ENCODE assay signal across 30 cellular contexts in genomic region chr10:53622201-53622600, GRCh38.
"Had no signal": no experiment of that assay in that cellular context is flagged by ENCODE, and none has a peak within 500 bp of the region (broad histone marks: within the 10 kb centered on the region; RNA-seq: fewer than 3 reads in every experiment).

No MANE protein-coding gene starts in this region.

- H3K9me3 Mint-ChIP-seq: nephron progenitor cell had no signal

- H3K4me3 Mint-ChIP-seq: naive thymus-derived CD8-positive, alpha-beta T cell; natural killer cell treated with Interleukin-12 subunit alpha and Interleukin-12 subunit beta and Interleukin-15 and Interleukin-18, amount 100 ng/mL, for 72 hours; nephron progenitor cell; neural crest cell; stimulated activated memory B cell treated with anti-CD40 and anti-IgM and Interleukin-4, amounts not matched to agents 10 μg/mL and 1 μg/mL and 100 μg/mL, for 72 hours; stimulated activated naive CD8-positive, alpha-beta T cell treated with anti-CD3 and anti-CD28 coated beads, Interleukin-15, amount 100 ng/mL, for 72 hours; type B pancreatic cell had no signal

- H3K36me3 ChIP-seq: neutrophil, pancreas, prostate gland, spleen, suprapubic skin, tibial artery, transverse colon, upper lobe of right lung, uterus had no signal

- H3K4me3 ChIP-seq: pancreas, prostate gland, skin epidermis, smooth muscle cell, spleen, suprapubic skin, testis, tibial artery, transverse colon, upper lobe of right lung, uterus had no signal

- H3K27me3 ChIP-seq: neutrophil, pancreas, spleen, suprapubic skin, testis, tibial artery, transverse colon, upper lobe of right lung, uterus had no signal

- ATAC-seq: naive thymus-derived CD8-positive, alpha-beta T cell; natural killer cell treated with Interleukin-12 subunit alpha and Interleukin-12 subunit beta and Interleukin-15 and Interleukin-18, amount 100 ng/mL, for 72 hours; pancreas; right cardiac atrium; sciatic nerve; stimulated activated memory B cell treated with anti-CD40 and anti-IgM and Interleukin-4, amounts not matched to agents 10 μg/mL and 1 μg/mL and 100 μg/mL, for 72 hours; stimulated activated naive CD8-positive, alpha-beta T cell treated with anti-CD3 and anti-CD28 coated beads, Interleukin-15, amount 100 ng/mL, for 72 hours; stimulated activated naive CD8-positive, alpha-beta T cell treated with anti-CD3 and anti-CD28 coated beads, Interleukin-15, Interleukin-2, amounts not matched to agents 100 U/mL and 50 U/mL, for 24 hours; upper lobe of right lung had no signal

- FAIRE-seq: pancreas had no signal

- H3K4me1 Mint-ChIP-seq: naive thymus-derived CD8-positive, alpha-beta T cell; neural crest cell; stimulated activated memory B cell treated with anti-CD40 and anti-IgM and Interleukin-4, amounts not matched to agents 10 μg/mL and 1 μg/mL and 100 μg/mL, for 72 hours; stimulated activated naive CD8-positive, alpha-beta T cell treated with anti-CD3 and anti-CD28 coated beads, Interleukin-15, amount 100 ng/mL, for 72 hours had no signal

- DNase-seq: naive thymus-derived CD8-positive, alpha-beta T cell; nephron progenitor cell; nucleus accumbens; pancreas; right cardiac atrium; spleen; stimulated activated CD4-positive, alpha-beta T cell treated with anti-CD3 and anti-CD28 coated beads, Interleukin-12 subunit alpha, Interleukin-12 subunit beta, amount 100 ng/mL, for 4 hours; stimulated activated CD4-positive, alpha-beta T cell treated with anti-CD3 and anti-CD28 coated beads, Interleukin-1b, Interleukin-23, amount 100 ng/mL, for 48 hours; stimulated activated CD4-positive, alpha-beta T cell treated with anti-CD3 and anti-CD28 coated beads, Interleukin-4, amount 100 ng/mL, for 1 hour; stimulated activated CD4-positive, alpha-beta T cell treated with anti-CD3 and anti-CD28 coated beads, Interleukin-4, amount 100 ng/mL, for 4 hours; stimulated activated CD8-positive, alpha-beta memory T cell treated with anti-CD3 and anti-CD28 coated beads, Interleukin-4, amount 100 ng/mL, for 48 hours; stimulated activated naive CD4-positive, alpha-beta T cell; stimulated activated naive CD8-positive, alpha-beta T cell treated with anti-CD3 and anti-CD28 coated beads, Interleukin-15, amount 100 ng/mL, for 72 hours; stimulated activated naive CD8-positive, alpha-beta T cell treated with anti-CD3 and anti-CD28 coated beads, Interleukin-15, Interleukin-2, amounts not matched to agents 100 U/mL and 50 U/mL, for 24 hours; substantia nigra; testis; tibial artery; transverse colon; upper lobe of right lung; uterus had no signal

- H3K27ac Mint-ChIP-seq: naive thymus-derived CD8-positive, alpha-beta T cell; natural killer cell treated with Interleukin-12 subunit alpha and Interleukin-12 subunit beta and Interleukin-15 and Interleukin-18, amount 100 ng/mL, for 72 hours; nephron progenitor cell; stimulated activated memory B cell treated with anti-CD40 and anti-IgM and Interleukin-4, amounts not matched to agents 10 μg/mL and 1 μg/mL and 100 μg/mL, for 72 hours; stimulated activated naive CD8-positive, alpha-beta T cell treated with anti-CD3 and anti-CD28 coated beads, Interleukin-15, amount 100 ng/mL, for 72 hours; type B pancreatic cell had no signal

- H3K4me1 ChIP-seq: pancreas, prostate gland, spleen, suprapubic skin, testis, tibial artery, transverse colon, upper lobe of right lung, uterus had no signal

- H3K9me3 ChIP-seq: neutrophil, pancreas, prostate gland, suprapubic skin, testis, tibial artery, transverse colon, upper lobe of right lung, uterus had no signal

- H3K4me2 ChIP-seq: smooth muscle cell had no signal

- H3K36me3 Mint-ChIP-seq: naive thymus-derived CD8-positive, alpha-beta T cell; natural killer cell treated with Interleukin-12 subunit alpha and Interleukin-12 subunit beta and Interleukin-15 and Interleukin-18, amount 100 ng/mL, for 72 hours; stimulated activated memory B cell treated with anti-CD40 and anti-IgM and Interleukin-4, amounts not matched to agents 10 μg/mL and 1 μg/mL and 100 μg/mL, for 72 hours; type B pancreatic cell had no signal

- H3K27me3 Mint-ChIP-seq: naive thymus-derived CD8-positive, alpha-beta T cell; natural killer cell treated with Interleukin-12 subunit alpha and Interleukin-12 subunit beta and Interleukin-15 and Interleukin-18, amount 100 ng/mL, for 72 hours; stimulated activated memory B cell treated with anti-CD40 and anti-IgM and Interleukin-4, amounts not matched to agents 10 μg/mL and 1 μg/mL and 100 μg/mL, for 72 hours; stimulated activated naive CD8-positive, alpha-beta T cell treated with anti-CD3 and anti-CD28 coated beads, Interleukin-15, amount 100 ng/mL, for 72 hours; type B pancreatic cell had no signal

- H3K27ac ChIP-seq: neutrophil, pancreas, prostate gland, skin epidermis, spleen, suprapubic skin, testis, tibial artery, transverse colon, upper lobe of right lung, uterus had no signal
